In the genomic region with DNA sequence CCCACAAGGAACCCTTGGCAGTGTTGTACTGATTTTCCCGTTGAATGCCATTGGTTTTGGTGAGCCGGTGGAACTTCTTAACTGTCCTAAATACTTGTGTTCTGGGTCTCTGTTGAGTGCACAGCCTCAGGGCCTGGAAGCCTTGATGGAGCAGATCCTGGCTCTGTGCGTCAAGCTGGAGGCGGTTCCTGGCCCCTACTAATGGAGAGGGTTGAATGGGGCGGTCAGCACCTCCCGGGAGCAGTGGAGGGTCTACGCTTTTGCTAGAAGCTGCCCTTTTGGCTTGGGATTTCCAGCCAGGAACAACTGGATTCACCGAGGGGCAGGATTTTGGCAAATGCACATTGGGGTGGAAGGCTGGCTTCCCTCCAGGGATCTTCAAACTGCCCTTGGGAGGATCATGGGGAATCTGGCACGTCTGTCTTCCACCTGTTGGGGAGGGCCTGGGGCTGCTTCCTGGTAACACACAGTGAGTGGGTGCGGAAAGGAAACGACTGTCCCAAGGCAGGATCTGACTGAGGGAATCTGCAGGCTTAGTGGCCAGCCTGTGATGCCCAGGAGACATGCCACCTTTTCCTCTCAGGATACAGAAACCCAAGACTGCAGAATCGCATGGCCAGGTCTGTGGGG, we compare ENCODE assay signal across 17 cellular contexts. TPM values are rescaled to one million over a fixed set of nuclear protein-coding genes. Genes with fewer than 3 reads are reported as not detected.
DNase-seq lines count a peak whose midpoint lies in the region; ATAC-seq and TF ChIP-seq lines count a peak whose summit lies in the region.
"Had no signal": no experiment of that assay in that cellular context is flagged by ENCODE, and none has a peak within 500 bp of the region (broad histone marks: within the 10 kb centered on the region; RNA-seq: fewer than 3 reads in every experiment).

No MANE protein-coding gene starts in this region.

- intact Hi-C loops in left ventricle myocardium superior (cut with micrococcal nuclease), result no loop called here
- intact Hi-C loops in cardiac septum (cut with DNase I), result no loop called here

- H3K9me3 Mint-ChIP-seq in naive thymus-derived CD8-positive, alpha-beta T cell, result peaks cover 0 to 18% (median 8%) of the 10 kb centered on the region in 9 donors
- H3K9me3 Mint-ChIP-seq in endothelial cell (ENCODE audit: unreplicated experiment), result peaks cover 5% of the 10 kb centered on the region

- POLR2A ChIA-PET in naive thymus-derived CD8-positive, alpha-beta T cell (lab: Charles Lee), result no interaction called here

- DNase-seq in left ventricle myocardium superior, result peak; percentile 18
- DNase-seq in cardiac septum (ENCODE audit: low spot score), result no peak
- DNase-seq in RPMI7951 (ENCODE audit: low read depth), result peak; percentile 57
- peak in 1 of 10 donors; percentile 38 for DNase-seq in naive thymus-derived CD8-positive, alpha-beta T cell
- peak; percentile 40 for DNase-seq in ureter (ENCODE audit: low spot score)
- no peak for DNase-seq in NAMALWA (ENCODE audit: low spot score)
- no peak for DNase-seq in endothelial cell (ENCODE audit: low spot score)
- DNase-seq: C1 segment of cervical spinal cord, DMS79, H9, NCI-H1930, NCI-H345, NCI-H524 treated with DMSO at 0.1 percent for 48 hours, RPMI8226 had no signal

- peaks cover 21 to 37% (median 31%) of the 10 kb centered on the region in 4 donors for H3K4me1 Mint-ChIP-seq in naive thymus-derived CD8-positive, alpha-beta T cell
- H3K4me1 Mint-ChIP-seq in endothelial cell (ENCODE audit: unreplicated experiment), result peaks cover 11% of the 10 kb centered on the region

- no peak for TF ChIP-seq CTCF in endothelial cell (IDR thresholded peaks at IDR 0.05; ENCODE audit: unreplicated experiment)

- ATAC-seq in left ventricle myocardium superior, result no peak
- no peak for ATAC-seq in naive thymus-derived CD8-positive, alpha-beta T cell
- no peak for ATAC-seq in GM18858 (IDR thresholded peaks at IDR 0.05; ENCODE audit: unreplicated experiment)
- ATAC-seq: K562 had no signal

- H3K4me3 Mint-ChIP-seq in naive thymus-derived CD8-positive, alpha-beta T cell, result peak overlapping the region in 8 of 10 donors; percentile 22 to 84 (median 75)
- H3K4me3 Mint-ChIP-seq in endothelial cell (ENCODE audit: unreplicated experiment), result no peak overlapping the region
- H3K4me3 Mint-ChIP-seq: H9 had no signal

- peaks cover 0 to 15% (median 0%) of the 10 kb centered on the region in 5 donors for H3K27me3 Mint-ChIP-seq in naive thymus-derived CD8-positive, alpha-beta T cell
- H3K27me3 Mint-ChIP-seq in endothelial cell (ENCODE audit: unreplicated experiment), result peaks cover 2% of the 10 kb centered on the region

- peak overlapping the region in 7 of 10 donors; percentile 13 to 88 (median 84) for H3K27ac Mint-ChIP-seq in naive thymus-derived CD8-positive, alpha-beta T cell
- no peak overlapping the region for H3K27ac Mint-ChIP-seq in endothelial cell (ENCODE audit: unreplicated experiment)
- H3K27ac Mint-ChIP-seq: H9 had no signal

- H3K36me3 Mint-ChIP-seq in naive thymus-derived CD8-positive, alpha-beta T cell, result peaks cover 0 to 14% (median 7%) of the 10 kb centered on the region in 3 donors
- peaks cover 7% of the 10 kb centered on the region for H3K36me3 Mint-ChIP-seq in endothelial cell (ENCODE audit: low read depth, unreplicated experiment)

RNA-seq across cellular contexts. Expression of gene OSBPL5, which starts 6.9 kb away (rescaled TPM):
- total RNA-seq in left ventricle myocardium superior, result 15.9 TPM
- total RNA-seq in cardiac septum, result 16.6 TPM
- 21.1 and 25.2 TPM in 2 replicates for total RNA-seq in RPMI7951 (2014; rRNA removed; shearing (Covaris generic))
- total RNA-seq in naive thymus-derived CD8-positive, alpha-beta T cell, result 10 to 100 TPM; 17.8 to 18.3 TPM
- 1 to 10 TPM; 4.4 to 5.5 (median 4.5) TPM for polyA plus RNA-seq in naive thymus-derived CD8-positive, alpha-beta T cell
- total RNA-seq in ureter, result 84.3 TPM
- total RNA-seq in endothelial cell (ENCODE audit: unreplicated experiment), result 55.2 TPM

RNA-seq across cellular contexts. Expression of gene MRGPRG, which starts 46.6 kb away (rescaled TPM):
- total RNA-seq in left ventricle myocardium superior (not detected), cardiac septum (not detected), ureter (not detected), endothelial cell (ENCODE audit: unreplicated experiment) (not detected)
- total RNA-seq in RPMI7951 (2014; rRNA removed; shearing (Covaris generic)), result not detected in 2 replicates
- not detected for total RNA-seq in naive thymus-derived CD8-positive, alpha-beta T cell
- polyA plus RNA-seq in naive thymus-derived CD8-positive, alpha-beta T cell, result not detected
- total RNA-seq: A673, H9, K562 had no signal
- polyA plus RNA-seq: K562 had no signal

Comparison
In these comparisons a context has a peak if more than half of its experiments do, and no peak if none do; other contexts are left out.
1. DNase-seq: peak in left ventricle myocardium superior (single experiment), RPMI7951 (single experiment) and ureter (single experiment); none in cardiac septum (single experiment), NAMALWA (single experiment) and endothelial cell (single experiment).